Comparison of ENCODE assay signal across 1 cellular context in the genomic region with DNA sequence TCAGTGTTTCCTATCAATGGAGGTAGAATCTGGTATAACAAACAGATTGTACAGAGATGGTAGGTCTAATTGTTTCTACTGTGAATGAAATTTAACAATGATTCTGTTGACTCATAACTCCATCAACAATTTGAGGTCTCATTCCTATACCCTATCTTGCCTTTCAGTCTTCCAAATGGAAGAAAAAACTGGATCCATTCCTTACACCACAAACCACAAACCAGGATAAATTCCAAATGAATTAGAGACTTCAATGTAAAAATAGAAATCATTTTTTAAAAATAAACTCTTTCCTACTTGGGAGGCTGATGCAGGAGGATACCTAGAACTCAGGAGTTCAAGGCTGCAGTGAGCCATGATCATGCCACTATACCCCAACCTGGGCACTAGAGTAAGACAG.
TF ChIP-seq lines count a peak whose summit lies in the region.

No MANE protein-coding gene starts in this region.

TF ChIP-seq in A549, 52 proteins besides CTCF, POLR2A, EP300 and RAD21 (continued from another document):
- TF ChIP-seq, protein P1, sequence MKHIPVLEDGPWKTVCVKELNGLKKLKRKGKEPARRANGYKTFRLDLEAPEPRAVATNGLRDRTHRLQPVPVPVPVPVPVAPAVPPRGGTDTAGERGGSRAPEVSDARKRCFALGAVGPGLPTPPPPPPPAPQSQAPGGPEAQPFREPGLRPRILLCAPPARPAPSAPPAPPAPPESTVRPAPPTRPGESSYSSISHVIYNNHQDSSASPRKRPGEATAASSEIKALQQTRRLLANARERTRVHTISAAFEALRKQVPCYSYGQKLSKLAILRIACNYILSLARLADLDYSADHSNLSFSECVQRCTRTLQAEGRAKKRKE (CRISPR knock-in tag; IDR thresholded peaks at IDR 0.05; ENCODE audit: low read depth): no peak
- TF ChIP-seq CEBPB (IDR thresholded peaks at IDR 0.05) (no peak), ZNF302 (CRISPR knock-in tag; IDR thresholded peaks at IDR 0.05) (no peak), RFX5 (IDR thresholded peaks at IDR 0.05) (no peak), NR3C1 (IDR thresholded peaks at IDR 0.05) (no peak), PBX3 (IDR thresholded peaks at IDR 0.05) (no peak), HMGXB4 (CRISPR knock-in tag; IDR thresholded peaks at IDR 0.05; ENCODE audit: borderline replicate concordance) (no peak), RNF2 (IDR thresholded peaks at IDR 0.05; ENCODE audit: borderline replicate concordance, low read depth) (no peak), EHMT2 (IDR thresholded peaks at IDR 0.05; ENCODE audit: low read depth) (no peak), NFE2L2 (conservative IDR thresholded peaks at IDR 0.05; ENCODE audit: low read length) (no peak), HEYL (CRISPR knock-in tag; IDR thresholded peaks at IDR 0.05) (no peak), ZSCAN20 (CRISPR knock-in tag; IDR thresholded peaks at IDR 0.05) (no peak), EHF (CRISPR knock-in tag; IDR thresholded peaks at IDR 0.05) (no peak), ESRRA (IDR thresholded peaks at IDR 0.05; ENCODE audit: borderline replicate concordance, low read length) (no peak)
